Comparison of ENCODE assay signal across 1 cellular context in the genomic region with DNA sequence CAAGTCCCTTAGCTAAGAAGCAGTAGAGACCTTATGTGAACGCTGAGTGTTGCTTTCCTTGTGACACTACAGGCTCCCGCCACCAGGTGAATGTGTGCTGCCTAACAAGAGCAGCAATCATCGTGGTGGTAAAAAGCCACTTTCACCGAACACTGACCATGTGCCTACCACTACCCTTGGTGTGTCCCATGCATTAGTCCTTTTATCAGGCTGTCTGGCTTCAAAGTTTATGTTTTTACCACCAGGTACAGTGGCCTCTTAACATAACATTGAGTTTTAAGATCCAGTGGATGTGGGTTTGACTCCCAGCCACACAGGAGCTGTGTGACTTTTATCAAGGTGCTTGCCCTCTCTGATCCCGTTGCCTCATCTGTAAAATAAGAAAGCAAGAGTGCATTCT.
TF ChIP-seq lines count a peak whose summit lies in the region.

No MANE protein-coding gene starts in this region.

TF ChIP-seq in IMR-90, 13 proteins besides CTCF, POLR2A, EP300 and RAD21:
- TF ChIP-seq FOS (IDR thresholded peaks at IDR 0.05; ENCODE audit: low read depth, low read length) (no peak), SMC3 (IDR thresholded peaks at IDR 0.05; ENCODE audit: low read depth, low read length) (no peak), CHD1 (IDR thresholded peaks at IDR 0.05; ENCODE audit: low read depth, low read length) (no peak), BHLHE40 (IDR thresholded peaks at IDR 0.05; ENCODE audit: low read depth, low read length) (no peak)
TF ChIP-seq in IMR-90: peak in this region for 0.
